In genomic region chr9:127545196-127546124, GRCh38 we compare ENCODE assay signal across 8 cellular contexts.
DNase-seq lines count a peak whose midpoint lies in the region; ATAC-seq and TF ChIP-seq lines count a peak whose summit lies in the region.

No MANE protein-coding gene starts in this region.

- DNase-seq in Calu3, result peak; percentile 94
- DNase-seq in HPDE6-E6E7 (ENCODE audit: extremely low spot score), result peak; percentile 88
- DNase-seq in body of pancreas, result peak; percentile 97 to 99 (median 98)
- peak; percentile 72 for DNase-seq in left lobe of liver (ENCODE audit: low spot score)
- peak; percentile 89 for DNase-seq in upper lobe of right lung
- no peak for DNase-seq in GM13977 (ENCODE audit: low spot score)

- TF ChIP-seq CTCF in Calu3 (IDR thresholded peaks at IDR 0.05; ENCODE audit: unreplicated experiment), result no peak
- peak in 4 of 7 experiments; percentile 38 to 51 (median 44) for TF ChIP-seq CTCF in body of pancreas (IDR thresholded peaks at IDR 0.05)
- peak; percentile 9 for TF ChIP-seq CTCF in upper lobe of right lung (IDR thresholded peaks at IDR 0.05)
- no peak for TF ChIP-seq CTCF in GM13977 (IDR thresholded peaks at IDR 0.05; ENCODE audit: extremely low read depth, insufficient read depth, missing control alignments)

- peak overlapping the region; percentile 86 for H3K27ac Mint-ChIP-seq in Calu3 (ENCODE audit: unreplicated experiment)

- in situ Hi-C loops in GM13977 (cut with MboI; ENCODE audit: low pct_unique_long_range_greater_than_20kb, low sequenced_read_pairs, unreplicated experiment), result no loop called here

- intact Hi-C loops in Calu3 (cut with micrococcal nuclease; ENCODE audit: unreplicated experiment) (no loop called here), body of pancreas (cut with DNase I) (loop anchor here (5.0 kb wide), 1 partner anchor 37 kb away; no protein-coding TSS in a partner anchor), upper lobe of right lung (cut with DNase I) (no loop called here)

- CTCF ChIA-PET in Calu3 (lab: Charles Lee), result interaction anchor here (0.6 to 1.7 kb wide), 12 partner anchors 8 to 266 kb away, joined by 3 to 11 read pairs (median 3); partner anchors contain the start of genes CFAP157 and TOR2A

- H3K4me1 ChIP-seq in body of pancreas (peaks cover 97% of the 10 kb centered on the region), upper lobe of right lung (peaks cover 88% of the 10 kb centered on the region)

- peaks cover 50% of the 10 kb centered on the region for H3K36me3 Mint-ChIP-seq in Calu3 (ENCODE audit: insufficient read depth, unreplicated experiment)

- H3K27me3 ChIP-seq in body of pancreas (no peaks in the 10 kb centered on the region), upper lobe of right lung (no peaks in the 10 kb centered on the region)

- peak overlapping the region; percentile 67 for H3K4me3 Mint-ChIP-seq in Calu3 (ENCODE audit: low read depth, unreplicated experiment)

- peak; percentile 87 for ATAC-seq in body of pancreas
- peak; percentile 89 for ATAC-seq in left lobe of liver
- peak; percentile 79 for ATAC-seq in upper lobe of right lung
- no peak for ATAC-seq in GM21381 (IDR thresholded peaks at IDR 0.05; ENCODE audit: unreplicated experiment)
- ATAC-seq in GM21825 (IDR thresholded peaks at IDR 0.05; ENCODE audit: unreplicated experiment), result no peak

- peak; percentile 46 to 82 (median 74) for TF ChIP-seq POLR2A in body of pancreas (IDR thresholded peaks at IDR 0.05)

- WGBS in body of pancreas, 2 donors, result 7 to 11% methylated on average over 11 to 25 of the region's 25 CpGs

- H3K9me3 ChIP-seq in body of pancreas (no peaks in the 10 kb centered on the region), upper lobe of right lung (no peaks in the 10 kb centered on the region)

- no TSS peak for BruUV-seq in Calu3 (replicated peaks; lab: Mats Ljungman, UMichigan)

- H3K4me3 ChIP-seq in body of pancreas (no peak overlapping the region), upper lobe of right lung (no peak overlapping the region)

- H3K4me1 Mint-ChIP-seq in Calu3 (ENCODE audit: low read depth, unreplicated experiment), result peaks cover 64% of the 10 kb centered on the region

- H3K9me3 Mint-ChIP-seq in Calu3 (ENCODE audit: low read depth, unreplicated experiment), result no peaks in the 10 kb centered on the region

- H3K36me3 ChIP-seq in body of pancreas (replicated peaks in 1 of 2; ENCODE audit: insufficient read depth in 1 of 2, low read depth in 2 of 2), result no peaks in the 10 kb centered on the region
- H3K36me3 ChIP-seq in upper lobe of right lung, result peaks cover 5% of the 10 kb centered on the region

- H3K27me3 Mint-ChIP-seq in Calu3 (ENCODE audit: unreplicated experiment), result no peaks in the 10 kb centered on the region

- H3K27ac ChIP-seq in body of pancreas, result peak overlapping the region; percentile 90 to 99 (median 95)
- peak overlapping the region; percentile 80 for H3K27ac ChIP-seq in upper lobe of right lung

Comparison
In these comparisons a context has a peak if more than half of its experiments do, and no peak if none do; other contexts are left out.
1. CTCF ChIP-seq: peak in body of pancreas (4 of 7) and upper lobe of right lung (single experiment); none in Calu3 (single experiment) and GM13977 (single experiment).
2. ATAC-seq: peak in body of pancreas (single experiment), left lobe of liver (single experiment) and upper lobe of right lung (single experiment); none in GM21381 (single experiment) and GM21825 (single experiment).